ENCODE assay signal across 12 cellular contexts in genomic region chr16:30524575-30525571, GRCh38. TPM values are rescaled to one million over a fixed set of nuclear protein-coding genes. Genes with fewer than 3 reads are reported as not detected.
A peak's percentile ranks its signal among the peaks of the same experiment; 100 is the strongest.
DNase-seq lines count a peak whose midpoint lies in the region; ATAC-seq and TF ChIP-seq lines count a peak whose summit lies in the region.
"Had no signal": no experiment of that assay in that cellular context is flagged by ENCODE, and none has a peak within 500 bp of the region (broad histone marks: within the 10 kb centered on the region; RNA-seq: fewer than 3 reads in every experiment).

No MANE protein-coding gene starts in this region.

- no peak overlapping the region for H3K4ac ChIP-seq in H9 (ENCODE audit: low read depth, low read length)

- no peak overlapping the region for H3K9ac ChIP-seq in H9 (ENCODE audit: extremely low read depth, insufficient read length, low read length)

- peaks cover 15% of the 10 kb centered on the region for H3K23me2 ChIP-seq in H9 (ENCODE audit: insufficient read length, low read depth, low read length, poor library complexity, severe bottlenecking)

- H3T11ph ChIP-seq in H9 (ENCODE audit: low read length): no peak overlapping the region

- no peak overlapping the region for H2AFZ ChIP-seq in H9 (ENCODE audit: low read length)

- H4K5ac ChIP-seq in H9 (ENCODE audit: insufficient read length, low read depth, low read length): no peak overlapping the region

- no peak overlapping the region for H3K56ac ChIP-seq in H9 (ENCODE audit: insufficient read length, low read depth, low read length)

- H3K27me3 ChIP-seq in CD4-positive, alpha-beta T cell (ENCODE audit: control insufficient read depth, insufficient read depth, low read length): no peaks in the 10 kb centered on the region
- no peaks in the 10 kb centered on the region for H3K27me3 ChIP-seq in H9 (ENCODE audit: insufficient read depth, low read length)
- H3K27me3 ChIP-seq: testis had no signal

- no peak overlapping the region for H2BK20ac ChIP-seq in H9 (ENCODE audit: low read depth, low read length, poor library complexity, severe bottlenecking)

- POLR2A ChIA-PET in CD4-positive, alpha-beta T cell (lab: Charles Lee): interaction anchor here (0.7 to 4.0 kb wide), 9 partner anchors 10 to 385 kb away, joined by 3 to 22 read pairs (median 5); partner anchors contain the start of genes DCTPP1, ZNF688 and ZNF747
- POLR2A ChIA-PET in activated naive CD8-positive, alpha-beta T cell treated with anti-CD3 and anti-CD28 coated beads, Interleukin-2, amount 10 ng/mL, durations not matched to agents 7 days and 5 days (lab: Charles Lee): interaction anchor here (1.4 to 1.8 kb wide), 5 partner anchors 11 to 95 kb away, joined by 4 to 8 read pairs (median 5); partner anchors contain the start of genes DCTPP1, ZNF688 and ZNF764

- no peaks in the 10 kb centered on the region for H3K79me1 ChIP-seq in H9 (ENCODE audit: insufficient read depth, low read depth, low read length, poor library complexity, severe bottlenecking)

- no peak for DNase-seq in CD4-positive, alpha-beta T cell
- no peak for DNase-seq in H9
- no peak for DNase-seq in activated naive CD8-positive, alpha-beta T cell treated with anti-CD3 and anti-CD28 coated beads, Interleukin-2, amount 10 ng/mL, durations not matched to agents 7 days and 5 days
- DNase-seq in nephron progenitor cell: no peak
- DNase-seq in NOMO-1 treated with DMSO at 0.1 percent for 48 hours (lab: John Stamatoyannopoulos, UW; ENCODE audit: unreplicated experiment): no peak
- DNase-seq: activated gamma-delta T cell treated with Interleukin-2 at 50 U/mL for 16 hours, erythroblast, NCI-H226, SW 1271, testis had no signal

- H3K9me3 Mint-ChIP-seq in CD4-positive, alpha-beta T cell: no peaks in the 10 kb centered on the region
- H3K9me3 Mint-ChIP-seq in H9: no peaks in the 10 kb centered on the region
- no peaks in the 10 kb centered on the region for H3K9me3 Mint-ChIP-seq in activated naive CD8-positive, alpha-beta T cell treated with anti-CD3 and anti-CD28 coated beads, Interleukin-2, amount 10 ng/mL, durations not matched to agents 7 days and 5 days
- H3K9me3 Mint-ChIP-seq in nephron progenitor cell: no peaks in the 10 kb centered on the region

- H2BK5ac ChIP-seq in H9 (ENCODE audit: insufficient read length, low read length): no peak overlapping the region

- H4K91ac ChIP-seq in H9 (ENCODE audit: insufficient read length, low read depth, low read length): no peak overlapping the region

- ATAC-seq in CD4-positive, alpha-beta T cell (ENCODE audit: poor library complexity): no peak
- ATAC-seq in activated naive CD8-positive, alpha-beta T cell treated with anti-CD3 and anti-CD28 coated beads, Interleukin-2, amount 10 ng/mL, durations not matched to agents 7 days and 5 days (ENCODE audit: low read depth): no peak
- ATAC-seq in HG03139 (IDR thresholded peaks at IDR 0.05; ENCODE audit: unreplicated experiment) (no peak), HG03108 (IDR thresholded peaks at IDR 0.05; ENCODE audit: unreplicated experiment) (no peak)

- peak overlapping the region; percentile 45 for H3K4me3 Mint-ChIP-seq in CD4-positive, alpha-beta T cell
- H3K4me3 Mint-ChIP-seq in H9: peak overlapping the region; percentile 40 to 57
- no peak overlapping the region for H3K4me3 Mint-ChIP-seq in activated naive CD8-positive, alpha-beta T cell treated with anti-CD3 and anti-CD28 coated beads, Interleukin-2, amount 10 ng/mL, durations not matched to agents 7 days and 5 days
- H3K4me3 Mint-ChIP-seq in nephron progenitor cell: peak overlapping the region; percentile 40

- H3K9me3 ChIP-seq in CD4-positive, alpha-beta T cell (ENCODE audit: control insufficient read depth, low read length): no peaks in the 10 kb centered on the region
- H3K9me3 ChIP-seq in H9 (ENCODE audit: control insufficient read depth, low read depth, low read length): no peaks in the 10 kb centered on the region
- H3K9me3 ChIP-seq: testis had no signal

- H3K23ac ChIP-seq in H9 (ENCODE audit: insufficient read length, low read depth, low read length): no peak overlapping the region

- CTCF ChIA-PET in CD4-positive, alpha-beta T cell (lab: Charles Lee): interaction anchor here (1.3 to 1.6 kb wide), 2 partner anchors 69 to 95 kb away, joined by 3 to 6 read pairs; partner anchors contain the start of gene DCTPP1

- H3K36me3 Mint-ChIP-seq in CD4-positive, alpha-beta T cell (ENCODE audit: low read depth): peaks cover 24% of the 10 kb centered on the region
- H3K36me3 Mint-ChIP-seq in H9 (ENCODE audit: insufficient read depth in 1 of 3, low read depth in 3 of 3): peaks cover 0 to 13% (median 9%) of the 10 kb centered on the region in 3 experiments; a peak in 5 of 7 replicates
- H3K36me3 Mint-ChIP-seq in activated naive CD8-positive, alpha-beta T cell treated with anti-CD3 and anti-CD28 coated beads, Interleukin-2, amount 10 ng/mL, durations not matched to agents 7 days and 5 days: peaks cover 16% of the 10 kb centered on the region
- peaks cover 5% of the 10 kb centered on the region for H3K36me3 Mint-ChIP-seq in nephron progenitor cell (ENCODE audit: low read depth)

- no peak overlapping the region for H3K27ac Mint-ChIP-seq in CD4-positive, alpha-beta T cell
- H3K27ac Mint-ChIP-seq in H9: no peak overlapping the region; a peak in 1 of 7 replicates
- peak overlapping the region; percentile 30 for H3K27ac Mint-ChIP-seq in activated naive CD8-positive, alpha-beta T cell treated with anti-CD3 and anti-CD28 coated beads, Interleukin-2, amount 10 ng/mL, durations not matched to agents 7 days and 5 days
- no peak overlapping the region for H3K27ac Mint-ChIP-seq in nephron progenitor cell

- H3K79me2 ChIP-seq in H9 (ENCODE audit: insufficient read depth, low read length): no peaks in the 10 kb centered on the region

- no peaks in the 10 kb centered on the region for H3K27me3 Mint-ChIP-seq in CD4-positive, alpha-beta T cell
- no peaks in the 10 kb centered on the region for H3K27me3 Mint-ChIP-seq in H9 (ENCODE audit: low read depth)
- H3K27me3 Mint-ChIP-seq in activated naive CD8-positive, alpha-beta T cell treated with anti-CD3 and anti-CD28 coated beads, Interleukin-2, amount 10 ng/mL, durations not matched to agents 7 days and 5 days: no peaks in the 10 kb centered on the region
- H3K27me3 Mint-ChIP-seq in nephron progenitor cell (ENCODE audit: low read depth, poor library complexity): peaks cover 3% of the 10 kb centered on the region

- peaks cover 2% of the 10 kb centered on the region; the same call in 1 of the 2 replicates for H3K4me1 ChIP-seq in H9 (ENCODE audit: insufficient read depth, low read length)

- H3K14ac ChIP-seq in H9 (ENCODE audit: insufficient read depth, low read length): no peak overlapping the region

- no peaks in the 10 kb centered on the region for H4K20me1 ChIP-seq in H9 (ENCODE audit: control insufficient read depth, insufficient read depth, insufficient read length)

- H3K18ac ChIP-seq in H9 (ENCODE audit: insufficient read length, low read depth, low read length): no peak overlapping the region

- intact Hi-C loops in CD4-positive, alpha-beta T cell (cut with DNase I, micrococcal nuclease): loop anchor here in 1 of 2 experiments (5.0 kb wide), 1 partner anchor 33 kb away; no protein-coding TSS in a partner anchor

- no peak overlapping the region for H3K27ac ChIP-seq in CD4-positive, alpha-beta T cell (ENCODE audit: low read depth, low read length)
- no peak overlapping the region for H3K27ac ChIP-seq in H9 (ENCODE audit: insufficient read length, low read depth, low read length)

- no peak overlapping the region for H2BK15ac ChIP-seq in H9 (ENCODE audit: low read depth, low read length)

- no peak for TF ChIP-seq CTCF in CD4-positive, alpha-beta T cell (IDR thresholded peaks at IDR 0.05)
- TF ChIP-seq CTCF in H9 (conservative IDR thresholded peaks at IDR 0.05): no peak
- no peak for TF ChIP-seq CTCF in nephron progenitor cell (IDR thresholded peaks at IDR 0.05)

- no peak overlapping the region for H2AK5ac ChIP-seq in H9 (ENCODE audit: insufficient read length, low read length)

- no peak overlapping the region for H2BK120ac ChIP-seq in H9 (ENCODE audit: low read depth, low read length, poor library complexity, severe bottlenecking)

- H2BK12ac ChIP-seq in H9 (ENCODE audit: insufficient read length, low read depth, low read length): no peak overlapping the region

- H4K8ac ChIP-seq in H9 (replicated peaks; ENCODE audit: insufficient read length, low read depth, low read length): no peak overlapping the region

- H3K4me2 ChIP-seq in H9 (ENCODE audit: insufficient read depth, insufficient read length, low read length): no peak overlapping the region

- no CpG with 5 or more reads among the region's 60 CpGs for WGBS in H9 (ENCODE audit: extremely low coverage, insufficient read length, low lambda C conversion rate)

- peaks cover 21% of the 10 kb centered on the region for H3K4me1 Mint-ChIP-seq in CD4-positive, alpha-beta T cell (ENCODE audit: low read depth)
- H3K4me1 Mint-ChIP-seq in H9 (peaks cover 16% of the 10 kb centered on the region in 2 experiments), nephron progenitor cell (peaks cover 31% of the 10 kb centered on the region)
- H3K4me1 Mint-ChIP-seq in activated naive CD8-positive, alpha-beta T cell treated with anti-CD3 and anti-CD28 coated beads, Interleukin-2, amount 10 ng/mL, durations not matched to agents 7 days and 5 days: peaks cover 19% of the 10 kb centered on the region

RNA-seq across cellular contexts. Expression of gene ZNF768, which starts 1.5 kb away (rescaled TPM):
- total RNA-seq in CD4-positive, alpha-beta T cell: 1 to 10 TPM; 3.9 to 4.1 TPM
- 39.0 and 40.0 TPM in 2 replicates for total RNA-seq in H9 (2021)
- 1 to 10 TPM; 7.4 to 8.1 TPM for total RNA-seq in activated naive CD8-positive, alpha-beta T cell treated with anti-CD3 and anti-CD28 coated beads, Interleukin-2, amount 10 ng/mL, durations not matched to agents 7 days and 5 days

RNA-seq across cellular contexts. Expression of gene ZNF747, which starts 9.8 kb away (rescaled TPM):
- total RNA-seq in CD4-positive, alpha-beta T cell: 1 to 10 TPM; 6.3 to 6.7 TPM
- 17.5 and 18.4 TPM in 2 replicates for total RNA-seq in H9 (2021)
- total RNA-seq in activated naive CD8-positive, alpha-beta T cell treated with anti-CD3 and anti-CD28 coated beads, Interleukin-2, amount 10 ng/mL, durations not matched to agents 7 days and 5 days: 10 to 100 TPM; 11.9 to 12.5 TPM

RNA-seq across cellular contexts. Expression of gene ZNF764, which starts 33.3 kb away (rescaled TPM):
- total RNA-seq in CD4-positive, alpha-beta T cell: 10 to 100 TPM; 20.4 to 22.9 TPM
- 11.2 and 11.4 TPM in 2 replicates for total RNA-seq in H9 (2021)
- total RNA-seq in activated naive CD8-positive, alpha-beta T cell treated with anti-CD3 and anti-CD28 coated beads, Interleukin-2, amount 10 ng/mL, durations not matched to agents 7 days and 5 days: 10 to 100 TPM; 20.9 to 23.3 TPM

RNA-seq across cellular contexts. Expression of gene ZNF688, which starts 46.6 kb away (rescaled TPM):
- 1 to 10 TPM; 8.8 to 9.6 TPM for total RNA-seq in CD4-positive, alpha-beta T cell
- 4.3 and 4.5 TPM in 2 replicates for total RNA-seq in H9 (2021)
- 10 to 100 TPM; 17.8 to 18.3 TPM for total RNA-seq in activated naive CD8-positive, alpha-beta T cell treated with anti-CD3 and anti-CD28 coated beads, Interleukin-2, amount 10 ng/mL, durations not matched to agents 7 days and 5 days

RNA-seq across cellular contexts. Expression of gene ITGAL, which starts 52.3 kb away (rescaled TPM):
- 100 to 1,000 TPM; 186 to 187 TPM for total RNA-seq in CD4-positive, alpha-beta T cell
- total RNA-seq in H9 (2021): not detected in 2 replicates
- total RNA-seq in activated naive CD8-positive, alpha-beta T cell treated with anti-CD3 and anti-CD28 coated beads, Interleukin-2, amount 10 ng/mL, durations not matched to agents 7 days and 5 days: 100 to 1,000 TPM; 662 to 664 TPM
